In genomic region chr20:37392441-37393195, GRCh38 we compare ENCODE assay signal across 9 cellular contexts. TPM values are rescaled to one million over a fixed set of nuclear protein-coding genes. Genes with fewer than 3 reads are reported as not detected.
DNase-seq lines count a peak whose midpoint lies in the region; ATAC-seq and TF ChIP-seq lines count a peak whose summit lies in the region.
"Had no signal": no experiment of that assay in that cellular context is flagged by ENCODE, and none has a peak within 500 bp of the region (broad histone marks: within the 10 kb centered on the region; RNA-seq: fewer than 3 reads in every experiment).

No MANE protein-coding gene starts in this region.

- peak; percentile 41 for TF ChIP-seq RAD21 in IMR-90 (IDR thresholded peaks at IDR 0.05; ENCODE audit: low read length)

- H3K4me2 ChIP-seq in IMR-90 (ENCODE audit: low read depth, low read length) (no peak overlapping the region), neural progenitor cell (no peak overlapping the region)

- H3K79me2 ChIP-seq in neural progenitor cell (ENCODE audit: low read depth): no peaks in the 10 kb centered on the region

- no peak overlapping the region for H3K56ac ChIP-seq in IMR-90 (ENCODE audit: extremely low read depth, insufficient read depth, low read length)

- peaks cover 2% of the 10 kb centered on the region for H3K27me3 Mint-ChIP-seq in neural progenitor cell (ENCODE audit: insufficient read depth, low read depth)

- H3K9ac ChIP-seq in IMR-90 (ENCODE audit: low read depth, low read length): no peak overlapping the region
- H3K9ac ChIP-seq in neural progenitor cell: no peak overlapping the region

- H3K23ac ChIP-seq in IMR-90 (ENCODE audit: low read depth, low read length): no peak overlapping the region

- H3K36me3 Mint-ChIP-seq in neural progenitor cell: peaks cover 3% of the 10 kb centered on the region

- no peaks in the 10 kb centered on the region for H3K27me3 ChIP-seq in IMR-90 (ENCODE audit: control insufficient read depth, insufficient read depth, low read length)
- no peaks in the 10 kb centered on the region for H3K27me3 ChIP-seq in neural progenitor cell

- no peaks in the 10 kb centered on the region for H3K9me3 Mint-ChIP-seq in neural progenitor cell

- POLR2A ChIA-PET in IMR-90 (lab: Charles Lee; ENCODE audit: unreplicated experiment): no interaction called here

- no peak overlapping the region for H4K91ac ChIP-seq in IMR-90 (ENCODE audit: insufficient read depth, low read depth, low read length)

- no peak overlapping the region for H3K18ac ChIP-seq in IMR-90 (ENCODE audit: low read depth, low read length)

- H3K14ac ChIP-seq in IMR-90 (replicated peaks; ENCODE audit: low read depth, low read length): no peak overlapping the region

- H2BK15ac ChIP-seq in IMR-90 (ENCODE audit: low read depth, low read length): no peak overlapping the region

- no peak overlapping the region for H3K4me3 Mint-ChIP-seq in neural progenitor cell

- H3K4ac ChIP-seq in IMR-90 (ENCODE audit: low read depth, low read length): no peak overlapping the region

- H3K4me1 ChIP-seq in IMR-90 (ENCODE audit: control insufficient read depth, insufficient read depth, low read length) (no peaks in the 10 kb centered on the region), neural progenitor cell (peaks cover 37% of the 10 kb centered on the region)

- H2BK120ac ChIP-seq in IMR-90 (ENCODE audit: low read depth, low read length): no peak overlapping the region

- BruUV-seq in IMR-90 (replicated peaks; lab: Mats Ljungman, UMichigan): no TSS peak

- dilution Hi-C loops in IMR-90 (cut with HindIII; ENCODE audit: low sequenced_read_pairs, unreplicated experiment): no loop called here

- peaks cover 61% of the 10 kb centered on the region for H3K4me1 Mint-ChIP-seq in neural progenitor cell

- H2BK5ac ChIP-seq in IMR-90 (ENCODE audit: low read depth, low read length, poor library complexity, severe bottlenecking): no peak overlapping the region

- no peak overlapping the region for H2BK20ac ChIP-seq in IMR-90 (ENCODE audit: low read depth, low read length)

- peaks cover 34% of the 10 kb centered on the region for H3F3A ChIP-seq in neural progenitor cell (ENCODE audit: low read depth)

- H4K20me1 ChIP-seq in IMR-90 (ENCODE audit: insufficient read depth, low read length): peaks cover 16% of the 10 kb centered on the region
- H4K20me1 ChIP-seq in neural progenitor cell (ENCODE audit: low read depth): no peaks in the 10 kb centered on the region

- H3K27ac ChIP-seq in IMR-90 (ENCODE audit: insufficient read depth, low read length) (no peak overlapping the region), neural progenitor cell (peak overlapping the region; percentile 75)

- no peak overlapping the region for H3K4me3 ChIP-seq in IMR-90 (ENCODE audit: insufficient read depth, low read depth, low read length)
- H3K4me3 ChIP-seq in astrocyte of the cerebellum (ENCODE audit: low read depth, low read length): no peak overlapping the region
- no peak overlapping the region for H3K4me3 ChIP-seq in neural progenitor cell

- peaks cover 0 to 2% of the 10 kb centered on the region in 2 experiments; a peak in 1 of 4 replicates for H3K79me1 ChIP-seq in IMR-90 (ENCODE audit: low read depth in 1 of 2, low read length in 2 of 2)

- WGBS in IMR-90 (ENCODE audit: extremely low coverage in 2 of 2, insufficient read length in 1 of 2), 2 experiments: 97% methylated on average over 3 of the region's 16 CpGs; no CpG with 5 or more reads in 1 of the 2 experiments

- CTCF ChIA-PET in IMR-90 (lab: Yijun Ruan, JAX): no interaction called here

- in situ Hi-C loops in IMR-90 (cut with MboI; ENCODE audit: low sequenced_read_pairs) (loop anchor here (5.0 kb wide), 1 partner anchor 135 kb away; the partner anchor contains the start of gene BLCAP), astrocyte of the cerebellum (cut with HindIII; ENCODE audit: low sequenced_read_pairs) (no loop called here)

- peak; percentile 62 for DNase-seq in NCI-H82 (lab: John Stamatoyannopoulos, UW)
- no peak for DNase-seq in NCI-H82 treated with DMSO at 0.1 percent for 48 hours (lab: John Stamatoyannopoulos, UW; ENCODE audit: unreplicated experiment)
- DNase-seq in IMR-90: no peak
- DNase-seq in astrocyte of the cerebellum (ENCODE audit: low read depth): no peak
- peak; percentile 41 for DNase-seq in neural progenitor cell (ENCODE audit: low spot score)
- DNase-seq in central memory CD4-positive, alpha-beta T cell: no peak
- no peak for DNase-seq in A172 (ENCODE audit: low spot score)
- DNase-seq: foreskin melanocyte had no signal

- intact Hi-C loops in IMR-90 (cut with micrococcal nuclease): no loop called here

- H4K5ac ChIP-seq in IMR-90 (ENCODE audit: low read depth, low read length): no peak overlapping the region

- H3K27ac Mint-ChIP-seq in neural progenitor cell: peak overlapping the region; percentile 72

- TF ChIP-seq CTCF in IMR-90 (conservative IDR thresholded peaks at IDR 0.05; ENCODE audit: low read depth, low read length) (peak; percentile 39; the same call in 1 of the 2 replicates), astrocyte of the cerebellum (IDR thresholded peaks at IDR 0.05; ENCODE audit: low read depth, low read length, missing control alignments) (peak; percentile 42), neural progenitor cell (IDR thresholded peaks at IDR 0.05) (peak; percentile 45)

- ATAC-seq in IMR-90 (ENCODE audit: low read depth): peak; percentile 45; the same call in 1 of the 2 replicates
- no peak for ATAC-seq in HG03460 (IDR thresholded peaks at IDR 0.05; ENCODE audit: unreplicated experiment)

- peak overlapping the region; percentile 21 for H2AFZ ChIP-seq in IMR-90 (replicated peaks; ENCODE audit: low read length, poor library complexity)
- no peak overlapping the region for H2AFZ ChIP-seq in neural progenitor cell (replicated peaks)

- no peak overlapping the region for H4K8ac ChIP-seq in IMR-90 (ENCODE audit: low read depth in 2 of 2, low read length in 2 of 2)

- H3K36me3 ChIP-seq in IMR-90 (ENCODE audit: control insufficient read depth, insufficient read depth, low read length) (peaks cover 24% of the 10 kb centered on the region), neural progenitor cell (no peaks in the 10 kb centered on the region)

- no peak overlapping the region for H2AK5ac ChIP-seq in IMR-90 (ENCODE audit: low read depth, low read length)

- H3K9me3 ChIP-seq in IMR-90 (ENCODE audit: control insufficient read depth, insufficient read depth, low read length) (no peaks in the 10 kb centered on the region), neural progenitor cell (ENCODE audit: low read depth) (no peaks in the 10 kb centered on the region)

- H3K9me1 ChIP-seq in IMR-90 (ENCODE audit: insufficient read depth, low read length): no peaks in the 10 kb centered on the region

- no peak for TF ChIP-seq POLR2A in IMR-90 (IDR thresholded peaks at IDR 0.05; ENCODE audit: low read depth, low read length)

- no peak overlapping the region for H2AK9ac ChIP-seq in IMR-90 (replicated peaks; ENCODE audit: low read depth, low read length, poor library complexity)

TF ChIP-seq in IMR-90, 13 proteins besides CTCF, POLR2A, EP300 and RAD21:
- TF ChIP-seq BHLHE40 (IDR thresholded peaks at IDR 0.05; ENCODE audit: low read depth, low read length): no peak
- TF ChIP-seq SMC3 (IDR thresholded peaks at IDR 0.05; ENCODE audit: low read depth, low read length): peak; percentile 39
- TF ChIP-seq MXI1 (IDR thresholded peaks at IDR 0.05; ENCODE audit: borderline replicate concordance, low read depth, low read length): no peak

RNA-seq across cellular contexts. Expression of gene SRC, which starts 46.7 kb away (rescaled TPM):
- 6.7 and 7.0 TPM in 2 replicates for total RNA-seq in IMR-90 (2012; rRNA removed)
- polyA plus RNA-seq in IMR-90 (2012; rRNA removed): 19.8 and 24.2 TPM in 2 replicates
- 10.7 and 21.0 TPM in 2 replicates for polyA plus RNA-seq in IMR-90 (2012; cell fraction: cytosol; rRNA removed)
- 66.9 and 101 TPM in 2 replicates for polyA plus RNA-seq in IMR-90 (2012; cell fraction: nucleus; rRNA removed; ENCODE audit: low replicate concordance)
- 15.4 and 47.4 TPM in 2 replicates for total RNA-seq in neural progenitor cell (ENCODE audit: low replicate concordance)
- total RNA-seq in A172 (2014; rRNA removed; shearing (Covaris generic)): 15.3 and 17.8 TPM in 2 replicates

Comparison
In these comparisons a context has a peak if more than half of its experiments do, and no peak if none do; other contexts are left out.
1. DNase-seq: peak in NCI-H82 (single experiment) and neural progenitor cell (single experiment); none in NCI-H82 treated with DMSO at 0.1 percent for 48 hours (single experiment), IMR-90 (single experiment), astrocyte of the cerebellum (single experiment), central memory CD4-positive, alpha-beta T cell (single experiment) and A172 (single experiment).
2. Peak in every context shown above with its lines, with median percentiles within 50 percentile points of each other: CTCF ChIP-seq.